25 cellular contexts compared by ENCODE assay signal in genomic region chr9:248278-248961, GRCh38. TPM values are rescaled to one million over a fixed set of nuclear protein-coding genes. Genes with fewer than 3 reads are reported as not detected.
DNase-seq lines count a peak whose midpoint lies in the region; ATAC-seq and TF ChIP-seq lines count a peak whose summit lies in the region.
"Had no signal": no experiment of that assay in that cellular context is flagged by ENCODE, and none has a peak within 500 bp of the region (broad histone marks: within the 10 kb centered on the region; RNA-seq: fewer than 3 reads in every experiment).

No MANE protein-coding gene starts in this region.

- TF ChIP-seq CTCF in HEK293 (tag by site-specific recombination; IDR thresholded peaks at IDR 0.05) = no peak

- peaks cover 2% of the 10 kb centered on the region for H3K36me3 Mint-ChIP-seq in activated T-cell treated with anti-CD3 and anti-CD28 coated beads, Interleukin-2, amount 50 U/mL, for 4 hours (ENCODE audit: insufficient read depth)
- H3K36me3 Mint-ChIP-seq in activated T-helper 17 cell treated with anti-CD3 and anti-CD28 coated beads, Interleukin-2, amount 50 U/mL, for 72 hours (ENCODE audit: low read depth) = no peaks in the 10 kb centered on the region
- no peaks in the 10 kb centered on the region for H3K36me3 Mint-ChIP-seq in stimulated activated effector memory CD8-positive, alpha-beta T cell treated with anti-CD3 and anti-CD28 coated beads, Interleukin-12 subunit alpha, Interleukin-12 subunit beta, amount 100 ng/mL, for 72 hours
- H3K36me3 Mint-ChIP-seq: WTC11 had no signal

- no peak overlapping the region for H3K4me3 Mint-ChIP-seq in activated T-cell treated with anti-CD3 and anti-CD28 coated beads, Interleukin-2, amount 50 U/mL, for 4 hours
- H3K4me3 Mint-ChIP-seq in activated T-helper 17 cell treated with anti-CD3 and anti-CD28 coated beads, Interleukin-2, amount 50 U/mL, for 72 hours = peak overlapping the region; percentile 55
- peak overlapping the region; percentile 38 for H3K4me3 Mint-ChIP-seq in stimulated activated effector memory CD8-positive, alpha-beta T cell treated with anti-CD3 and anti-CD28 coated beads, Interleukin-12 subunit alpha, Interleukin-12 subunit beta, amount 100 ng/mL, for 72 hours
- H3K4me3 Mint-ChIP-seq: naive B cell, WTC11 had no signal

- H3K9me3 ChIP-seq in HEK293 (ENCODE audit: control insufficient read depth, insufficient read depth, low read depth, low read length) (no peaks in the 10 kb centered on the region), Karpas-422 (ENCODE audit: low read length) (no peaks in the 10 kb centered on the region)
- H3K9me3 ChIP-seq: BE2C, left lung, upper lobe of left lung had no signal

- H3K4me2 ChIP-seq in Karpas-422 (ENCODE audit: low read depth, low read length, poor library complexity, severe bottlenecking) = no peak overlapping the region

- CTCF ChIA-PET in HEK293 (lab: Yijun Ruan, JAX) = no interaction called here

- H3K27ac ChIP-seq in HEK293 (ENCODE audit: extremely low read depth, low read depth, low read length) (no peak overlapping the region), Karpas-422 (ENCODE audit: low read length) (no peak overlapping the region)
- H3K27ac ChIP-seq: epithelial cell of prostate, left lung, upper lobe of left lung had no signal

- H4K20me1 ChIP-seq in Karpas-422 (ENCODE audit: insufficient read depth, low read depth, low read length) = no peaks in the 10 kb centered on the region

- H3K4me3 ChIP-seq in HEK293 (ENCODE audit: low read depth, low read length) (no peak overlapping the region), Karpas-422 (ENCODE audit: low read length) (no peak overlapping the region)
- H3K4me3 ChIP-seq: left lung, upper lobe of left lung had no signal

- peak; percentile 38 to 69 for ATAC-seq in activated T-cell treated with anti-CD3 and anti-CD28 coated beads, Interleukin-2, amount 50 U/mL, for 4 hours
- ATAC-seq in activated T-helper 17 cell treated with anti-CD3 and anti-CD28 coated beads, Interleukin-2, amount 50 U/mL, for 72 hours (replicated peaks) = peak; percentile 96
- ATAC-seq in stimulated activated effector memory CD8-positive, alpha-beta T cell treated with anti-CD3 and anti-CD28 coated beads, Interleukin-12 subunit alpha, Interleukin-12 subunit beta, amount 100 ng/mL, for 72 hours = peak; percentile 99
- ATAC-seq: left lung, Panc1, WTC11 had no signal

- no peaks in the 10 kb centered on the region for H3K9me3 Mint-ChIP-seq in activated T-cell treated with anti-CD3 and anti-CD28 coated beads, Interleukin-2, amount 50 U/mL, for 4 hours
- H3K9me3 Mint-ChIP-seq in activated T-helper 17 cell treated with anti-CD3 and anti-CD28 coated beads, Interleukin-2, amount 50 U/mL, for 72 hours = no peaks in the 10 kb centered on the region
- H3K9me3 Mint-ChIP-seq in stimulated activated effector memory CD8-positive, alpha-beta T cell treated with anti-CD3 and anti-CD28 coated beads, Interleukin-12 subunit alpha, Interleukin-12 subunit beta, amount 100 ng/mL, for 72 hours = no peaks in the 10 kb centered on the region
- H3K9me3 Mint-ChIP-seq: naive B cell, WTC11 had no signal

- H3K4me1 Mint-ChIP-seq in activated T-cell treated with anti-CD3 and anti-CD28 coated beads, Interleukin-2, amount 50 U/mL, for 4 hours (ENCODE audit: low read depth) = peaks cover 21% of the 10 kb centered on the region
- H3K4me1 Mint-ChIP-seq in activated T-helper 17 cell treated with anti-CD3 and anti-CD28 coated beads, Interleukin-2, amount 50 U/mL, for 72 hours = peaks cover 12% of the 10 kb centered on the region
- H3K4me1 Mint-ChIP-seq in stimulated activated effector memory CD8-positive, alpha-beta T cell treated with anti-CD3 and anti-CD28 coated beads, Interleukin-12 subunit alpha, Interleukin-12 subunit beta, amount 100 ng/mL, for 72 hours = peaks cover 21% of the 10 kb centered on the region

- peak overlapping the region; percentile 74 for H3K27ac Mint-ChIP-seq in activated T-helper 17 cell treated with anti-CD3 and anti-CD28 coated beads, Interleukin-2, amount 50 U/mL, for 72 hours
- peak overlapping the region; percentile 52 for H3K27ac Mint-ChIP-seq in stimulated activated effector memory CD8-positive, alpha-beta T cell treated with anti-CD3 and anti-CD28 coated beads, Interleukin-12 subunit alpha, Interleukin-12 subunit beta, amount 100 ng/mL, for 72 hours
- H3K27ac Mint-ChIP-seq: WTC11 had no signal

- H3K79me2 ChIP-seq in Karpas-422 (ENCODE audit: low read length) = no peaks in the 10 kb centered on the region

- H3K4me1 ChIP-seq in HEK293 (ENCODE audit: control insufficient read depth, insufficient read depth, low read length) (no peaks in the 10 kb centered on the region), Karpas-422 (ENCODE audit: low read length) (no peaks in the 10 kb centered on the region)
- H3K4me1 ChIP-seq: BE2C had no signal

- no peaks in the 10 kb centered on the region for H3K9me2 ChIP-seq in Karpas-422 (replicated peaks; ENCODE audit: insufficient read depth, low read length)

- intact Hi-C loops in posterior vena cava (cut with DNase I) = no loop called here

- H3K27me3 ChIP-seq in Karpas-422 (ENCODE audit: low read length) = no peaks in the 10 kb centered on the region
- H3K27me3 ChIP-seq: left lung, upper lobe of left lung had no signal

- POLR2A ChIA-PET in HEK293 (lab: Yijun Ruan, JAX) = no interaction called here

- no peak for DNase-seq in activated T-cell treated with anti-CD3 and anti-CD28 coated beads, Interleukin-2, amount 50 U/mL, for 4 hours
- no peak for DNase-seq in activated T-cell treated with anti-CD3 and anti-CD28 coated beads, Interleukin-2, amount 50 U/mL, for 48 hours
- DNase-seq in stimulated activated effector memory CD8-positive, alpha-beta T cell treated with anti-CD3 and anti-CD28 coated beads, Interleukin-12 subunit alpha, Interleukin-12 subunit beta, amount 100 ng/mL, for 72 hours (ENCODE audit: low spot score in 2 of 2) = no peak
- no peak for DNase-seq in stimulated activated CD4-positive, alpha-beta T cell treated with anti-CD3 and anti-CD28 coated beads, Interleukin-2, amount 100 ng/mL, for 48 hours
- DNase-seq in posterior vena cava (ENCODE audit: low spot score) (no peak), Karpas-422 (no peak)
- DNase-seq: amniotic stem cell, BE2C, COR-L47, DMS53, glutamatergic neuron, H7, left lung, naive B cell, NCI-H1092, NCI-H187 treated with DMSO at 0.1 percent for 48 hours, NCI-H526 treated with DMSO at 0.1 percent for 48 hours, SHP77, upper lobe of left lung had no signal

- H3K9ac ChIP-seq in Karpas-422 (ENCODE audit: low read length) = no peak overlapping the region

- H3K27me3 Mint-ChIP-seq in activated T-cell treated with anti-CD3 and anti-CD28 coated beads, Interleukin-2, amount 50 U/mL, for 4 hours (ENCODE audit: low read depth) = no peaks in the 10 kb centered on the region
- no peaks in the 10 kb centered on the region for H3K27me3 Mint-ChIP-seq in activated T-helper 17 cell treated with anti-CD3 and anti-CD28 coated beads, Interleukin-2, amount 50 U/mL, for 72 hours
- H3K27me3 Mint-ChIP-seq: naive B cell had no signal

- H2AFZ ChIP-seq in Karpas-422 (ENCODE audit: low read length) = no peak overlapping the region

- H3K36me3 ChIP-seq in HEK293 (ENCODE audit: control insufficient read depth in 2 of 2, insufficient read depth in 1 of 2, low read length in 2 of 2) = no peaks in the 10 kb centered on the region
- H3K36me3 ChIP-seq in Karpas-422 (ENCODE audit: insufficient read depth, low read length) = no peaks in the 10 kb centered on the region
- H3K36me3 ChIP-seq: BE2C, left lung, upper lobe of left lung had no signal

TF ChIP-seq in HEK293, 187 proteins besides CTCF, POLR2A, EP300 and RAD21:
- no peak for TF ChIP-seq ZBTB1 (tag by site-specific recombination; IDR thresholded peaks at IDR 0.05)
- no peak for TF ChIP-seq ZNF623 (tag by site-specific recombination; IDR thresholded peaks at IDR 0.05)
- peak; percentile 80 for TF ChIP-seq ZNF366 (tag by site-specific recombination; conservative IDR thresholded peaks at IDR 0.05)

RNA-seq across cellular contexts. Expression of gene DOCK8, which starts 33.8 kb away (rescaled TPM):
- 10 to 100 TPM; 80.6 to 83.4 (median 80.8) TPM for total RNA-seq in activated T-cell treated with anti-CD3 and anti-CD28 coated beads, Interleukin-2, amount 50 U/mL, for 4 hours
- total RNA-seq in activated T-helper 17 cell treated with anti-CD3 and anti-CD28 coated beads, Interleukin-2, amount 50 U/mL, for 72 hours = 100 to 1,000 TPM; 133 to 158 TPM
- total RNA-seq in posterior vena cava = 10 to 100 TPM; 17.9 to 20.6 TPM
- total RNA-seq in Karpas-422 (2014; rRNA removed; shearing (Covaris generic); ENCODE audit: low replicate concordance) = 36.5 and 39.1 TPM in 2 replicates
- total RNA-seq: G401 had no signal
